In genomic region chr12:120983759-120984158, GRCh38 we compare ENCODE assay signal across 2 cellular contexts.
TF ChIP-seq lines count a peak whose summit lies in the region.

No MANE protein-coding gene starts in this region.

TF ChIP-seq in HEK293, 187 proteins besides CTCF, POLR2A, EP300 and RAD21:
- TF ChIP-seq ZNF398 (tag by site-specific recombination; IDR thresholded peaks at IDR 0.05) (0 out of 2 replicates have a peak, but pooled peaks have one; percentile 35), ZBTB17 (tag by site-specific recombination; IDR thresholded peaks at IDR 0.05) (peak; percentile 43; the same call in 1 of the 2 replicates), ZNF223 (tag by site-specific recombination; IDR thresholded peaks at IDR 0.05) (no peak)
- TF ChIP-seq, protein P1, sequence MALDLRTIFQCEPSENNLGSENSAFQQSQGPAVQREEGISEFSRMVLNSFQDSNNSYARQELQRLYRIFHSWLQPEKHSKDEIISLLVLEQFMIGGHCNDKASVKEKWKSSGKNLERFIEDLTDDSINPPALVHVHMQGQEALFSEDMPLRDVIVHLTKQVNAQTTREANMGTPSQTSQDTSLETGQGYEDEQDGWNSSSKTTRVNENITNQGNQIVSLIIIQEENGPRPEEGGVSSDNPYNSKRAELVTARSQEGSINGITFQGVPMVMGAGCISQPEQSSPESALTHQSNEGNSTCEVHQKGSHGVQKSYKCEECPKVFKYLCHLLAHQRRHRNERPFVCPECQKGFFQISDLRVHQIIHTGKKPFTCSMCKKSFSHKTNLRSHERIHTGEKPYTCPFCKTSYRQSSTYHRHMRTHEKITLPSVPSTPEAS (tag by site-specific recombination; IDR thresholded peaks at IDR 0.05) = peak; percentile 49

TF ChIP-seq in H1, 55 proteins besides CTCF, POLR2A, EP300 and RAD21:
- TF ChIP-seq JUN (IDR thresholded peaks at IDR 0.05; ENCODE audit: low read depth, low read length) = no peak
- TF ChIP-seq RXRA (IDR thresholded peaks at IDR 0.05; ENCODE audit: insufficient read depth, low read depth, low read length) = no peak
- no peak for TF ChIP-seq SP2 (IDR thresholded peaks at IDR 0.05; ENCODE audit: low read length)
- no peak for TF ChIP-seq TAF1 (IDR thresholded peaks at IDR 0.05; ENCODE audit: low read depth, low read length)
- TF ChIP-seq ASH2L (IDR thresholded peaks at IDR 0.05; ENCODE audit: low read length) = no peak
- TF ChIP-seq, protein P2, sequence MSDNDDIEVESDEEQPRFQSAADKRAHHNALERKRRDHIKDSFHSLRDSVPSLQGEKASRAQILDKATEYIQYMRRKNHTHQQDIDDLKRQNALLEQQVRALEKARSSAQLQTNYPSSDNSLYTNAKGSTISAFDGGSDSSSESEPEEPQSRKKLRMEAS (IDR thresholded peaks at IDR 0.05) = no peak
- TF ChIP-seq SUZ12 (IDR thresholded peaks at IDR 0.05; ENCODE audit: low read length) = no peak
- no peak for TF ChIP-seq POLR2AphosphoS5 (IDR thresholded peaks at IDR 0.05; ENCODE audit: low read depth, low read length)
- no peak for TF ChIP-seq CEBPB (IDR thresholded peaks at IDR 0.05; ENCODE audit: low read depth, low read length)
- no peak for TF ChIP-seq SRF (IDR thresholded peaks at IDR 0.05; ENCODE audit: low read depth, low read length)
- TF ChIP-seq CHD1 (IDR thresholded peaks at IDR 0.05; ENCODE audit: low read depth, low read length) = no peak
- TF ChIP-seq SIRT6 (IDR thresholded peaks at IDR 0.05; ENCODE audit: low read length) = no peak
- TF ChIP-seq ATF2 (IDR thresholded peaks at IDR 0.05; ENCODE audit: low read length) = no peak
- no peak for TF ChIP-seq SIX5 (IDR thresholded peaks at IDR 0.05; ENCODE audit: low read depth, low read length)
